ENCODE assay signal across 22 cellular contexts in genomic region chr12:517538-517937, GRCh38.
"Had no signal": no experiment of that assay in that cellular context is flagged by ENCODE, and none has a peak within 500 bp of the region (broad histone marks: within the 10 kb centered on the region; RNA-seq: fewer than 3 reads in every experiment).

No MANE protein-coding gene starts in this region.

- DNase-seq: cortex of kidney; effector memory CD4-positive, alpha-beta T cell; gastrocnemius medialis; glutamatergic neuron; islet precursor cell; left cardiac atrium; left ventricle myocardium superior; mesendoderm; naive thymus-derived CD8-positive, alpha-beta T cell; nucleus accumbens; pancreas; right cardiac atrium; stimulated activated CD4-positive, alpha-beta T cell treated with anti-CD3 and anti-CD28 coated beads, Interleukin-2, amount 100 ng/mL, for 48 hours; stimulated activated naive CD4-positive, alpha-beta T cell treated with Interleukin-2 at 50 U/mL for 16 hours; thyroid gland; upper lobe of left lung; uterus had no signal

- H3K4me1 ChIP-seq: esophagus muscularis mucosa, gastrocnemius medialis, pancreas, suprapubic skin, thyroid gland, upper lobe of left lung, uterus had no signal

- H3K4me3 ChIP-seq: esophagus muscularis mucosa, gastrocnemius medialis, neural progenitor cell, pancreas, smooth muscle cell, suprapubic skin, thyroid gland, upper lobe of left lung, uterus had no signal

- H3K9me3 ChIP-seq: esophagus muscularis mucosa, gastrocnemius medialis, pancreas, suprapubic skin, thyroid gland, upper lobe of left lung, uterus had no signal

- FAIRE-seq: pancreas had no signal

- H3K4me2 ChIP-seq: neural progenitor cell, smooth muscle cell had no signal

- H3K9ac ChIP-seq: neural progenitor cell had no signal

- H3K36me3 ChIP-seq: esophagus muscularis mucosa, gastrocnemius medialis, neural progenitor cell, pancreas, suprapubic skin, thyroid gland, upper lobe of left lung, uterus had no signal

- H3K27me3 ChIP-seq: neural progenitor cell, pancreas, suprapubic skin, thyroid gland, upper lobe of left lung, uterus had no signal

- H3K27ac ChIP-seq: epithelial cell of prostate, esophagus muscularis mucosa, gastrocnemius medialis, neural progenitor cell, pancreas, suprapubic skin, thyroid gland, upper lobe of left lung, uterus had no signal

- H2AFZ ChIP-seq: neural progenitor cell had no signal

- ATAC-seq: gastrocnemius medialis; left cardiac atrium; left ventricle myocardium superior; naive thymus-derived CD8-positive, alpha-beta T cell; pancreas; right cardiac atrium had no signal
